20 cellular contexts compared by ENCODE assay signal in genomic region chr6:139932671-139933070, GRCh38.
"Had no signal": no experiment of that assay in that cellular context is flagged by ENCODE, and none has a peak within 500 bp of the region (broad histone marks: within the 10 kb centered on the region; RNA-seq: fewer than 3 reads in every experiment).

No MANE protein-coding gene starts in this region.

- H3K9me3 ChIP-seq: mucosa of descending colon, pancreas, thoracic aorta, upper lobe of right lung had no signal

- H3K4me1 ChIP-seq: pancreas, upper lobe of right lung had no signal

- ATAC-seq: activated T-cell treated with anti-CD3 and anti-CD28 coated beads, Interleukin-2, amount 50 U/mL, for 4 hours; esophagus mucosa; heart right ventricle; mucosa of descending colon; naive thymus-derived CD4-positive, alpha-beta T cell; pancreas; sciatic nerve; stimulated activated naive B cell treated with anti-CD40 and anti-IgM and Interleukin-4, amounts not matched to agents 10 μg/mL and 1 μg/mL and 100 μg/mL, for 72 hours; upper lobe of right lung had no signal

- H3K27ac ChIP-seq: heart right ventricle, pancreas, thoracic aorta, upper lobe of right lung, VCaP had no signal

- DNase-seq: activated CD4-positive, alpha-beta T cell treated with anti-CD3 and anti-CD28 coated beads, Interleukin-2, amount 50 U/mL, for 1 hour; activated CD4-positive, CD25-positive, alpha-beta regulatory T cell treated with anti-CD3 and anti-CD28 coated beads, Interleukin-2, amount 50 U/mL, for 72 hours; activated CD8-positive, alpha-beta memory T cell treated with anti-CD3 and anti-CD28 coated beads, Interleukin-2, amount 50 U/mL, for 4 hours; activated naive CD4-positive, alpha-beta T cell treated with anti-CD3 and anti-CD28 coated beads, Interleukin-2, amount 50 U/mL, for 16 hours; activated T-cell treated with anti-CD3 and anti-CD28 coated beads, Interleukin-2, amount 50 U/mL, for 4 hours; aorta; cerebellar nuclear complex; cortex of kidney; effector CD4-positive, alpha-beta T cell; heart right ventricle; mucosa of descending colon; naive thymus-derived CD4-positive, alpha-beta T cell; pancreas; stimulated activated naive B cell treated with anti-CD40 and anti-IgM and Interleukin-4, amounts not matched to agents 10 μg/mL and 1 μg/mL and 100 μg/mL, for 72 hours; T-helper 2 cell; upper lobe of right lung had no signal

- H3K4me3 ChIP-seq: heart right ventricle, mucosa of descending colon, pancreas, thoracic aorta, upper lobe of right lung had no signal

- H3K36me3 ChIP-seq: heart right ventricle, pancreas, thoracic aorta, upper lobe of right lung had no signal

- FAIRE-seq: pancreas had no signal

- H3K27me3 ChIP-seq: heart right ventricle, pancreas, upper lobe of right lung had no signal
